ENCODE assay signal across 26 cellular contexts in genomic region chr1:11611928-11612327, GRCh38.
"Had no signal": no experiment of that assay in that cellular context is flagged by ENCODE, and none has a peak within 500 bp of the region (broad histone marks: within the 10 kb centered on the region; RNA-seq: fewer than 3 reads in every experiment).

No MANE protein-coding gene starts in this region.

- DNase-seq: effector memory CD8-positive, alpha-beta T cell; esophagus squamous epithelium; foreskin fibroblast; glutamatergic neuron; kidney; left colon; left ventricle myocardium superior; mesenchymal stem cell; midbrain; nephron progenitor cell; psoas muscle; retina; right lobe of liver; spleen; stimulated activated CD4-positive, alpha-beta T cell treated with anti-CD3 and anti-CD28 coated beads, Interleukin-15, amount 100 ng/mL, for 24 hours; stimulated activated CD4-positive, alpha-beta T cell treated with anti-CD3 and anti-CD28 coated beads, Interleukin-1b, Interleukin-23, amount 100 ng/mL, for 48 hours; stimulated activated CD4-positive, alpha-beta T cell treated with anti-CD3 and anti-CD28 coated beads, Interleukin-4, amount 100 ng/mL, for 24 hours; tibial artery; upper lobe of left lung had no signal

- H3K27me3 Mint-ChIP-seq: dendritic cell treated with granulocyte-macrophage colony-stimulating factor and Interleukin-4, amounts not matched to agents 40 ng/mL and 50 ng/mL, for 4 days had no signal

- H3K27ac ChIP-seq: esophagus squamous epithelium, gastroesophageal sphincter, neutrophil, psoas muscle, right lobe of liver, spleen, tibial artery, upper lobe of left lung, vagina had no signal

- ATAC-seq: effector memory CD8-positive, alpha-beta T cell; gastroesophageal sphincter; left colon; left ventricle myocardium superior; psoas muscle; right lobe of liver; stimulated activated memory B cell treated with anti-CD40 and anti-IgM and Interleukin-4, amounts not matched to agents 10 μg/mL and 1 μg/mL and 100 μg/mL, for 72 hours had no signal

- H3K4me1 Mint-ChIP-seq: stimulated activated memory B cell treated with anti-CD40 and anti-IgM and Interleukin-4, amounts not matched to agents 10 μg/mL and 1 μg/mL and 100 μg/mL, for 72 hours had no signal

- H3K4me1 ChIP-seq: esophagus squamous epithelium, gastroesophageal sphincter, psoas muscle, right lobe of liver, spleen, tibial artery, upper lobe of left lung, vagina had no signal

- H3K9me3 Mint-ChIP-seq: dendritic cell treated with granulocyte-macrophage colony-stimulating factor and Interleukin-4, amounts not matched to agents 40 ng/mL and 50 ng/mL, for 4 days; stimulated activated memory B cell treated with anti-CD40 and anti-IgM and Interleukin-4, amounts not matched to agents 10 μg/mL and 1 μg/mL and 100 μg/mL, for 72 hours; stimulated activated naive CD8-positive, alpha-beta T cell treated with anti-CD3 and anti-CD28 coated beads, Interleukin-15, Interleukin-2, amounts not matched to agents 100 ng/mL and 50 ng/mL, for 24 hours had no signal

- FAIRE-seq: kidney had no signal

- H3K36me3 Mint-ChIP-seq: stimulated activated memory B cell treated with anti-CD40 and anti-IgM and Interleukin-4, amounts not matched to agents 10 μg/mL and 1 μg/mL and 100 μg/mL, for 72 hours had no signal

- H3K4me3 Mint-ChIP-seq: dendritic cell treated with granulocyte-macrophage colony-stimulating factor and Interleukin-4, amounts not matched to agents 40 ng/mL and 50 ng/mL, for 4 days; effector memory CD8-positive, alpha-beta T cell; nephron progenitor cell; stimulated activated memory B cell treated with anti-CD40 and anti-IgM and Interleukin-4, amounts not matched to agents 10 μg/mL and 1 μg/mL and 100 μg/mL, for 72 hours; stimulated activated naive CD8-positive, alpha-beta T cell treated with anti-CD3 and anti-CD28 coated beads, Interleukin-15, Interleukin-2, amounts not matched to agents 100 ng/mL and 50 ng/mL, for 24 hours had no signal

- H3K4me3 ChIP-seq: esophagus squamous epithelium, gastroesophageal sphincter, lung, psoas muscle, right lobe of liver, spleen, tibial artery, upper lobe of left lung, vagina had no signal

- H3K9me3 ChIP-seq: esophagus squamous epithelium, neutrophil, psoas muscle, right lobe of liver, upper lobe of left lung, vagina had no signal

- H3K27me3 ChIP-seq: right lobe of liver, upper lobe of left lung, vagina had no signal

- H3K36me3 ChIP-seq: esophagus squamous epithelium, gastroesophageal sphincter, neutrophil, right lobe of liver, spleen, tibial artery, upper lobe of left lung, vagina had no signal

- H3K27ac Mint-ChIP-seq: dendritic cell treated with granulocyte-macrophage colony-stimulating factor and Interleukin-4, amounts not matched to agents 40 ng/mL and 50 ng/mL, for 4 days; effector memory CD8-positive, alpha-beta T cell; stimulated activated memory B cell treated with anti-CD40 and anti-IgM and Interleukin-4, amounts not matched to agents 10 μg/mL and 1 μg/mL and 100 μg/mL, for 72 hours; stimulated activated naive CD8-positive, alpha-beta T cell treated with anti-CD3 and anti-CD28 coated beads, Interleukin-15, Interleukin-2, amounts not matched to agents 100 ng/mL and 50 ng/mL, for 24 hours had no signal
